Comparison of ENCODE assay signal across 19 cellular contexts in the genomic region with DNA sequence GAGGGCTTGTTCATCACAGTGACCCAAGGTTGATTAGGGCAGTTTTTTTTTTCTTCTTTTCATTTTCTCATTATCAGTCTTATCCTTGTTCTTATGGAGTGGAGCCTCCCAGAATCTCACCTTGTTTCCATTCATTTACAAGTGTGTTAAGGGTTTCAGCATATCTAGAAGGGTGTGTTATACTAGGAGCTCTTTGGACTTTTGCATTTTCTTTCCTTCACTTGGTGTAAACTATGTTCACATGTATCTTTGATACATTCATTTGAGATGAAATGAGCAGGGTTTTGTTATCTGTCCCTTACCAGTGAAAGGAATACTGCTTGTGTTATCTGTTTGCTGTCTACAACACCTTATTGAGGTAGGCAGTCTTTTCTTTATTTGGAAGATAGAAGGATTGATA.
A peak's percentile ranks its signal among the peaks of the same experiment; 100 is the strongest.
DNase-seq lines count a peak whose midpoint lies in the region; ATAC-seq and TF ChIP-seq lines count a peak whose summit lies in the region.
"Had no signal": no experiment of that assay in that cellular context is flagged by ENCODE, and none has a peak within 500 bp of the region (broad histone marks: within the 10 kb centered on the region; RNA-seq: fewer than 3 reads in every experiment).

No MANE protein-coding gene starts in this region.

- TF ChIP-seq CTCF in activated CD8-positive, alpha-beta T cell treated with anti-CD3 and anti-CD28 coated beads for 36 hours (IDR thresholded peaks at IDR 0.05), result no peak
- no peak for TF ChIP-seq CTCF in glutamatergic neuron (IDR thresholded peaks at IDR 0.05; ENCODE audit: partially characterized antibody, unreplicated experiment)

- peaks cover 25% of the 10 kb centered on the region for H3K4me1 Mint-ChIP-seq in activated naive CD4-positive, alpha-beta T cell treated with anti-CD3 and anti-CD28 coated beads, Interleukin-2, amount 50 U/mL, for 24 hours
- peaks cover 16% of the 10 kb centered on the region for H3K4me1 Mint-ChIP-seq in activated naive CD4-positive, alpha-beta T cell treated with anti-CD3 and anti-CD28 coated beads for 36 hours (ENCODE audit: low read depth)
- H3K4me1 Mint-ChIP-seq in activated CD8-positive, alpha-beta T cell treated with anti-CD3 and anti-CD28 coated beads for 36 hours (ENCODE audit: low read depth), result peaks cover 23% of the 10 kb centered on the region
- H3K4me1 Mint-ChIP-seq in glutamatergic neuron (ENCODE audit: low read depth, unreplicated experiment), result peaks cover 6% of the 10 kb centered on the region
- H3K4me1 Mint-ChIP-seq in stimulated activated effector memory CD8-positive, alpha-beta T cell treated with anti-CD3 and anti-CD28 coated beads, Interleukin-12 subunit alpha, Interleukin-12 subunit beta, amount 100 ng/mL, for 72 hours, result peaks cover 18% of the 10 kb centered on the region
- H3K4me1 Mint-ChIP-seq: H9 had no signal

- no peak for ATAC-seq in activated CD8-positive, alpha-beta T cell treated with anti-CD3 and anti-CD28 coated beads for 36 hours
- ATAC-seq in stimulated activated effector memory CD8-positive, alpha-beta T cell treated with anti-CD3 and anti-CD28 coated beads, Interleukin-12 subunit alpha, Interleukin-12 subunit beta, amount 100 ng/mL, for 72 hours, result no peak
- ATAC-seq in GM21786 (IDR thresholded peaks at IDR 0.05; ENCODE audit: unreplicated experiment), result no peak
- no peak for ATAC-seq in HG03139 (IDR thresholded peaks at IDR 0.05; ENCODE audit: unreplicated experiment)
- ATAC-seq: A549, HepG2, K562 had no signal

- intact Hi-C loops in activated naive CD4-positive, alpha-beta T cell treated with anti-CD3 and anti-CD28 coated beads for 36 hours (cut with micrococcal nuclease), result loop anchor here (1.0 to 2.0 kb wide), 5 partner anchors 21 to 814 kb away; no protein-coding TSS in a partner anchor
- intact Hi-C loops in activated CD8-positive, alpha-beta T cell treated with anti-CD3 and anti-CD28 coated beads for 36 hours (cut with micrococcal nuclease), result loop anchor here (10.0 kb wide), 1 partner anchor 697 kb away; no protein-coding TSS in a partner anchor

- no peaks in the 10 kb centered on the region for H3K36me3 Mint-ChIP-seq in activated naive CD4-positive, alpha-beta T cell treated with anti-CD3 and anti-CD28 coated beads, Interleukin-2, amount 50 U/mL, for 24 hours
- H3K36me3 Mint-ChIP-seq in activated naive CD4-positive, alpha-beta T cell treated with anti-CD3 and anti-CD28 coated beads for 36 hours (ENCODE audit: low read depth), result no peaks in the 10 kb centered on the region
- H3K36me3 Mint-ChIP-seq in activated CD8-positive, alpha-beta T cell treated with anti-CD3 and anti-CD28 coated beads for 36 hours (ENCODE audit: low read depth), result peaks cover 3% of the 10 kb centered on the region
- no peaks in the 10 kb centered on the region for H3K36me3 Mint-ChIP-seq in glutamatergic neuron (ENCODE audit: unreplicated experiment)
- H3K36me3 Mint-ChIP-seq in stimulated activated effector memory CD8-positive, alpha-beta T cell treated with anti-CD3 and anti-CD28 coated beads, Interleukin-12 subunit alpha, Interleukin-12 subunit beta, amount 100 ng/mL, for 72 hours, result no peaks in the 10 kb centered on the region

- no peak for DNase-seq in activated naive CD4-positive, alpha-beta T cell treated with anti-CD3 and anti-CD28 coated beads for 36 hours
- DNase-seq in activated CD8-positive, alpha-beta T cell treated with anti-CD3 and anti-CD28 coated beads for 36 hours, result no peak
- DNase-seq in glutamatergic neuron, result no peak
- DNase-seq in stimulated activated effector memory CD8-positive, alpha-beta T cell treated with anti-CD3 and anti-CD28 coated beads, Interleukin-12 subunit alpha, Interleukin-12 subunit beta, amount 100 ng/mL, for 72 hours (ENCODE audit: low spot score in 2 of 2), result no peak
- DNase-seq: EL, H9, HFFc6, MM.1S, NCI-H1092, NCI-H1436, Right ventricle myocardium superior had no signal

- no peaks in the 10 kb centered on the region for H3K9me3 Mint-ChIP-seq in activated naive CD4-positive, alpha-beta T cell treated with anti-CD3 and anti-CD28 coated beads, Interleukin-2, amount 50 U/mL, for 24 hours
- H3K9me3 Mint-ChIP-seq in activated naive CD4-positive, alpha-beta T cell treated with anti-CD3 and anti-CD28 coated beads for 36 hours, result no peaks in the 10 kb centered on the region
- H3K9me3 Mint-ChIP-seq in activated CD8-positive, alpha-beta T cell treated with anti-CD3 and anti-CD28 coated beads for 36 hours, result no peaks in the 10 kb centered on the region
- peaks cover 1% of the 10 kb centered on the region for H3K9me3 Mint-ChIP-seq in glutamatergic neuron (ENCODE audit: unreplicated experiment)
- H3K9me3 Mint-ChIP-seq in stimulated activated effector memory CD8-positive, alpha-beta T cell treated with anti-CD3 and anti-CD28 coated beads, Interleukin-12 subunit alpha, Interleukin-12 subunit beta, amount 100 ng/mL, for 72 hours, result no peaks in the 10 kb centered on the region
- H3K9me3 Mint-ChIP-seq: CD14-positive monocyte, H9, HFFc6 had no signal

- no peak overlapping the region for H3K4me3 Mint-ChIP-seq in activated naive CD4-positive, alpha-beta T cell treated with anti-CD3 and anti-CD28 coated beads, Interleukin-2, amount 50 U/mL, for 24 hours
- H3K4me3 Mint-ChIP-seq in activated naive CD4-positive, alpha-beta T cell treated with anti-CD3 and anti-CD28 coated beads for 36 hours, result no peak overlapping the region
- no peak overlapping the region for H3K4me3 Mint-ChIP-seq in activated CD8-positive, alpha-beta T cell treated with anti-CD3 and anti-CD28 coated beads for 36 hours
- peak overlapping the region; percentile 26 for H3K4me3 Mint-ChIP-seq in glutamatergic neuron (ENCODE audit: unreplicated experiment)
- no peak overlapping the region for H3K4me3 Mint-ChIP-seq in stimulated activated effector memory CD8-positive, alpha-beta T cell treated with anti-CD3 and anti-CD28 coated beads, Interleukin-12 subunit alpha, Interleukin-12 subunit beta, amount 100 ng/mL, for 72 hours
- H3K4me3 Mint-ChIP-seq: B cell, CD14-positive monocyte, H9, HFFc6 had no signal

- CTCF ChIA-PET in activated naive CD4-positive, alpha-beta T cell treated with anti-CD3 and anti-CD28 coated beads for 36 hours (lab: Charles Lee), result interaction anchor here (0.5 to 0.6 kb wide), 2 partner anchors 42 to 1211 kb away, joined by 3 read pairs; no protein-coding TSS in a partner anchor
- CTCF ChIA-PET in activated CD8-positive, alpha-beta T cell treated with anti-CD3 and anti-CD28 coated beads for 36 hours (lab: Charles Lee), result interaction anchor here (0.6 to 1.6 kb wide), 7 partner anchors 19 to 1151 kb away, joined by 3 to 6 read pairs (median 3); no protein-coding TSS in a partner anchor

- peak overlapping the region; percentile 43 for H3K27ac Mint-ChIP-seq in activated naive CD4-positive, alpha-beta T cell treated with anti-CD3 and anti-CD28 coated beads, Interleukin-2, amount 50 U/mL, for 24 hours
- H3K27ac Mint-ChIP-seq in activated naive CD4-positive, alpha-beta T cell treated with anti-CD3 and anti-CD28 coated beads for 36 hours, result no peak overlapping the region
- H3K27ac Mint-ChIP-seq in activated CD8-positive, alpha-beta T cell treated with anti-CD3 and anti-CD28 coated beads for 36 hours, result peak overlapping the region; percentile 53
- no peak overlapping the region for H3K27ac Mint-ChIP-seq in glutamatergic neuron (ENCODE audit: unreplicated experiment)
- H3K27ac Mint-ChIP-seq in stimulated activated effector memory CD8-positive, alpha-beta T cell treated with anti-CD3 and anti-CD28 coated beads, Interleukin-12 subunit alpha, Interleukin-12 subunit beta, amount 100 ng/mL, for 72 hours, result peak overlapping the region; percentile 83
- H3K27ac Mint-ChIP-seq: HFFc6 had no signal

- POLR2A ChIA-PET in activated CD8-positive, alpha-beta T cell treated with anti-CD3 and anti-CD28 coated beads for 36 hours (lab: Charles Lee), result no interaction called here

- H3K27me3 Mint-ChIP-seq in activated naive CD4-positive, alpha-beta T cell treated with anti-CD3 and anti-CD28 coated beads, Interleukin-2, amount 50 U/mL, for 24 hours, result no peaks in the 10 kb centered on the region
- H3K27me3 Mint-ChIP-seq in activated naive CD4-positive, alpha-beta T cell treated with anti-CD3 and anti-CD28 coated beads for 36 hours (ENCODE audit: low read depth), result no peaks in the 10 kb centered on the region
- no peaks in the 10 kb centered on the region for H3K27me3 Mint-ChIP-seq in activated CD8-positive, alpha-beta T cell treated with anti-CD3 and anti-CD28 coated beads for 36 hours
- H3K27me3 Mint-ChIP-seq in glutamatergic neuron (ENCODE audit: unreplicated experiment), result no peaks in the 10 kb centered on the region
- H3K27me3 Mint-ChIP-seq: B cell had no signal

Comparison
In these comparisons a context has a peak if more than half of its experiments do, and no peak if none do; other contexts are left out.
1. H3K27ac Mint-ChIP-seq: peak in activated naive CD4-positive, alpha-beta T cell treated with anti-CD3 and anti-CD28 coated beads, Interleukin-2, amount 50 U/mL, for 24 hours (single experiment), activated CD8-positive, alpha-beta T cell treated with anti-CD3 and anti-CD28 coated beads for 36 hours (single experiment) and stimulated activated effector memory CD8-positive, alpha-beta T cell treated with anti-CD3 and anti-CD28 coated beads, Interleukin-12 subunit alpha, Interleukin-12 subunit beta, amount 100 ng/mL, for 72 hours (single experiment); none in activated naive CD4-positive, alpha-beta T cell treated with anti-CD3 and anti-CD28 coated beads for 36 hours (single experiment) and glutamatergic neuron (single experiment).